Comparison of ENCODE assay signal across 30 cellular contexts in the genomic region with DNA sequence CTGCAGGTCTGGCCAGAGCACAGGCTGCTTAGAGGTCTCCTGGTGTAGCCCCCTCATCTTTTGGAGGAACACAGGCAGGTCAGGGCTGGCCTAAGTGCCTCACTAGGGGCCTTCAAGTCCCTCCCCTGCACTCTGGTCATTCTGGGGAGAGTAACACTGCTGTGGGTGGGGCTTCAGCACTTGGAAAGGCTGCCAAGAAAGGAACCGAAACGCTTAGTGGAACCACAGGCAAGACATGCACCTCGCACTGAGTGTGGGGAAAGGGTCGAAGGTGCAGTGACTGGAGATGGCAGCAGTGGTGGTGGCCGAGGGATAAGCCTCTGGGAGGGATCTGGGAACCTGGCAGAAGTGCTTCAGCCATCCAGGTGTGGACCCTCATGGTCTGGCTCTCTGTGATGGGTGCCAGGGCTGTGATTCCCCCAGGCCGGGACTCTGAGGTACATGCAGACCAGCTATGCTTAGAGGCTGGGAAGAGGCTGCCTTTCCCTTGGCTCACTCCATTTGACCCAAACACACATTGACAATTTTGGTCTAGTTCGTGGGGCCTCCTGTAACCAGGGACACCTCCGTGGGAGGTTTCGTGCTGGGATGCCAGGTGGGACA.
"Had no signal": no experiment of that assay in that cellular context is flagged by ENCODE, and none has a peak within 500 bp of the region (broad histone marks: within the 10 kb centered on the region; RNA-seq: fewer than 3 reads in every experiment).

No MANE protein-coding gene starts in this region.

- H3K36me3 ChIP-seq: adrenal gland, ascending aorta, brain microvascular endothelial cell, left lung, neutrophil, ovary, right atrium auricular region, suprapubic skin, tibial nerve, WERI-Rb-1 had no signal

- H2AFZ ChIP-seq: hepatocyte had no signal

- H3K9me3 Mint-ChIP-seq: activated T-cell treated with anti-CD3 and anti-CD28 coated beads, Interleukin-2, amount 50 U/mL, for 4 hours; activated T-helper 2 cell treated with anti-CD3 and anti-CD28 coated beads, Interferon-gamma antibody, Interleukin-2, Interleukin-4, amounts not matched to agents 10 μg/mL and 5 μg/mL and 100 μg/mL, durations not matched to agents 14 hours and 24 hours and 36 hours; effector memory CD8-positive, alpha-beta T cell; stimulated activated naive CD8-positive, alpha-beta T cell treated with anti-CD3 and anti-CD28 coated beads, Interleukin-15, Interleukin-2, amounts not matched to agents 100 ng/mL and 50 ng/mL, for 24 hours had no signal

- H3K4me2 ChIP-seq: hepatocyte had no signal

- H3K9me3 ChIP-seq: adrenal gland, ascending aorta, left lung, neutrophil, ovary, psoas muscle, right atrium auricular region, suprapubic skin, tibial nerve had no signal

- H3K27ac Mint-ChIP-seq: activated naive CD8-positive, alpha-beta T cell; activated T-helper 2 cell treated with anti-CD3 and anti-CD28 coated beads, Interferon-gamma antibody, Interleukin-2, Interleukin-4, amounts not matched to agents 10 μg/mL and 5 μg/mL and 100 μg/mL, durations not matched to agents 14 hours and 24 hours and 36 hours; naive thymus-derived CD4-positive, alpha-beta T cell; stimulated activated naive CD8-positive, alpha-beta T cell treated with anti-CD3 and anti-CD28 coated beads, Interleukin-15, Interleukin-2, amounts not matched to agents 100 ng/mL and 50 ng/mL, for 24 hours had no signal

- H3K27ac ChIP-seq: adrenal gland, ascending aorta, brain microvascular endothelial cell, dorsolateral prefrontal cortex, hepatocyte, left lung, neutrophil, ovary, psoas muscle, right atrium auricular region, suprapubic skin, tibial nerve, WERI-Rb-1 had no signal

- H3K4me3 ChIP-seq: adrenal gland, ascending aorta, dorsolateral prefrontal cortex, hepatocyte, left lung, lung, ovary, psoas muscle, right atrium auricular region, suprapubic skin, tibial nerve had no signal

- ATAC-seq: activated T-cell treated with anti-CD3 and anti-CD28 coated beads, Interleukin-2, amount 50 U/mL, for 4 hours; effector memory CD8-positive, alpha-beta T cell; esophagus mucosa; left lung; naive thymus-derived CD4-positive, alpha-beta T cell; psoas muscle had no signal

- H3K27me3 ChIP-seq: adrenal gland, ascending aorta, ovary, right atrium auricular region had no signal

- DNase-seq: activated CD4-positive, alpha-beta T cell treated with anti-CD3 and anti-CD28 coated beads for 1 hour; activated CD4-positive, alpha-beta T cell treated with anti-CD3 and anti-CD28 coated beads, Interleukin-2, amount 50 U/mL, for 1 hour; activated CD8-positive, alpha-beta memory T cell treated with anti-CD3 and anti-CD28 coated beads, Interleukin-2, amount 50 U/mL, for 48 hours; activated naive CD4-positive, alpha-beta T cell; activated T-cell treated with anti-CD3 and anti-CD28 coated beads, Interleukin-2, amount 50 U/mL, for 4 hours; adrenal gland; brain microvascular endothelial cell; central memory CD4-positive, alpha-beta T cell; dorsolateral prefrontal cortex; effector memory CD8-positive, alpha-beta T cell; foreskin melanocyte; kidney glomerular epithelial cell; left lung; naive thymus-derived CD4-positive, alpha-beta T cell; ovary; psoas muscle; stimulated activated CD4-positive, alpha-beta T cell treated with anti-CD3 and anti-CD28 coated beads, Interleukin-12 subunit alpha, Interleukin-12 subunit beta, amount 100 ng/mL, for 4 hours; stimulated activated CD4-positive, alpha-beta T cell treated with anti-CD3 and anti-CD28 coated beads, Interleukin-4, amount 100 ng/mL, for 4 hours; WERI-Rb-1 had no signal

- H3K4me3 Mint-ChIP-seq: activated naive CD8-positive, alpha-beta T cell; activated T-cell treated with anti-CD3 and anti-CD28 coated beads, Interleukin-2, amount 50 U/mL, for 4 hours; effector memory CD8-positive, alpha-beta T cell; naive thymus-derived CD4-positive, alpha-beta T cell; stimulated activated naive CD8-positive, alpha-beta T cell treated with anti-CD3 and anti-CD28 coated beads, Interleukin-15, Interleukin-2, amounts not matched to agents 100 ng/mL and 50 ng/mL, for 24 hours had no signal

- H3K4me1 ChIP-seq: adrenal gland, ascending aorta, left lung, psoas muscle, right atrium auricular region, suprapubic skin, tibial nerve had no signal

- H3K36me3 Mint-ChIP-seq: activated naive CD8-positive, alpha-beta T cell; naive thymus-derived CD4-positive, alpha-beta T cell had no signal
